8 cellular contexts compared by ENCODE assay signal in the genomic region with DNA sequence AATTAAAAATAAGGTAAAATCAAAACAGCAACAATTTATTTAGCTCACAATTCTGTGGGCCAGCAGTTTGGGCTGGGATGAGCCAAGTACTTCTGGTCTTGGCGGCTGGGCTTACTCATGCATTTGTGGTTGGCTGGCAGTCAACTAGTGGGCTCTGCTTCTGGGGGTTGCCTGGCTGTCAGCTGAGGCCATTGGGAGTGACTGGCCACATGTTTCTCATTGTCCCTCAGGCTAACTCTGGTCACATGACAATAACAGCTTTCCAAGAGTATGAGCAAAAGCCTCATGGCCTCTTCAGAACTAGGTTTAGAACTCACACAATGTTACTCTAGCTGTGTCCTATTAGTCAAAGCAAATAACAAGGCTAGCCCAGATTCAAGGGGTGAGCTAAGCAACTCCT. TPM values are rescaled to one million over a fixed set of nuclear protein-coding genes. Genes with fewer than 3 reads are reported as not detected.
A peak's percentile ranks its signal among the peaks of the same experiment; 100 is the strongest.
DNase-seq lines count a peak whose midpoint lies in the region; ATAC-seq and TF ChIP-seq lines count a peak whose summit lies in the region.

No MANE protein-coding gene starts in this region.

- DNase-seq in EL (peak; percentile 80), Karpas-422 (no peak), breast epithelium (ENCODE audit: low spot score in 2 of 2) (peak in 1 of 2 donors; percentile 47), omental fat pad (ENCODE audit: low spot score) (no peak), retina (no peak), NCI-H526 (lab: John Stamatoyannopoulos, UW) (no peak), NCI-H526 treated with DMSO at 0.1 percent for 48 hours (lab: John Stamatoyannopoulos, UW) (no peak)
- no peak for DNase-seq in activated CD4-positive, CD25-positive, alpha-beta regulatory T cell (lab: John Stamatoyannopoulos, UW)

- H3K36me3 ChIP-seq in Karpas-422 (ENCODE audit: insufficient read depth, low read length) (no peaks in the 10 kb centered on the region), breast epithelium (no peaks in the 10 kb centered on the region)

- H3K79me2 ChIP-seq in Karpas-422 (ENCODE audit: low read length), result no peaks in the 10 kb centered on the region

- H3K9me3 ChIP-seq in Karpas-422 (ENCODE audit: low read length) (no peaks in the 10 kb centered on the region), breast epithelium (no peaks in the 10 kb centered on the region)

- ATAC-seq in omental fat pad (ENCODE audit: low FRiP score), result peak; percentile 57

- H4K20me1 ChIP-seq in Karpas-422 (ENCODE audit: insufficient read depth, low read depth, low read length), result no peaks in the 10 kb centered on the region

- H3K4me1 ChIP-seq in Karpas-422 (ENCODE audit: low read length), result peaks cover 10% of the 10 kb centered on the region
- no peaks in the 10 kb centered on the region for H3K4me1 ChIP-seq in breast epithelium

- TF ChIP-seq POLR2A in breast epithelium (IDR thresholded peaks at IDR 0.05), result no peak

- H3K27ac ChIP-seq in Karpas-422 (ENCODE audit: low read length) (no peak overlapping the region), breast epithelium (peak overlapping the region; percentile 11 to 67)

- H3K4me3 ChIP-seq in Karpas-422 (ENCODE audit: low read length) (no peak overlapping the region), breast epithelium (peak overlapping the region in 1 of 3 donors; percentile 3)

- no peak for TF ChIP-seq CTCF in breast epithelium (IDR thresholded peaks at IDR 0.05)
- TF ChIP-seq CTCF in omental fat pad (IDR thresholded peaks at IDR 0.05), result no peak

- peak overlapping the region; percentile 61; the same call in 1 of the 2 replicates for H2AFZ ChIP-seq in Karpas-422 (ENCODE audit: low read length)

- H3K9ac ChIP-seq in Karpas-422 (ENCODE audit: low read length), result no peak overlapping the region

- H3K4me2 ChIP-seq in Karpas-422 (ENCODE audit: low read depth, low read length, poor library complexity, severe bottlenecking), result peak overlapping the region; percentile 30

- H3K27me3 ChIP-seq in Karpas-422 (ENCODE audit: low read length), result peaks cover 3% of the 10 kb centered on the region; the same call in 1 of the 2 replicates
- peaks cover 0 to 16% of the 10 kb centered on the region in 2 donors for H3K27me3 ChIP-seq in breast epithelium

- H3K9me2 ChIP-seq in Karpas-422 (replicated peaks; ENCODE audit: insufficient read depth, low read length), result no peaks in the 10 kb centered on the region

- intact Hi-C loops in breast epithelium (cut with DNase I; ENCODE audit: low total_unique reads), result no loop called here

RNA-seq across cellular contexts. Expression of gene CHIA, which starts 15.6 kb away (rescaled TPM):
- total RNA-seq in Karpas-422 (2014; rRNA removed; shearing (Covaris generic); ENCODE audit: low replicate concordance), result not detected in 2 replicates
- not detected for total RNA-seq in breast epithelium
- total RNA-seq in omental fat pad, result 1 to 10 TPM in 1 of 4 donors, not detected in 3; 3.5 TPM

RNA-seq across cellular contexts. Expression of gene CHI3L2, which starts 47.6 kb away (rescaled TPM):
- total RNA-seq in Karpas-422 (2014; rRNA removed; shearing (Covaris generic); ENCODE audit: low replicate concordance), result not detected in 2 replicates
- total RNA-seq in breast epithelium (10 to 100 TPM in 2 of 3 donors, 1 to 10 TPM in 1; 9.5 to 22.0 (median 14.1) TPM), omental fat pad (10 to 100 TPM in 1 of 4 donors, 1 to 10 TPM in 3; 1.2 to 28.5 (median 6.1) TPM)
